In the genomic region with DNA sequence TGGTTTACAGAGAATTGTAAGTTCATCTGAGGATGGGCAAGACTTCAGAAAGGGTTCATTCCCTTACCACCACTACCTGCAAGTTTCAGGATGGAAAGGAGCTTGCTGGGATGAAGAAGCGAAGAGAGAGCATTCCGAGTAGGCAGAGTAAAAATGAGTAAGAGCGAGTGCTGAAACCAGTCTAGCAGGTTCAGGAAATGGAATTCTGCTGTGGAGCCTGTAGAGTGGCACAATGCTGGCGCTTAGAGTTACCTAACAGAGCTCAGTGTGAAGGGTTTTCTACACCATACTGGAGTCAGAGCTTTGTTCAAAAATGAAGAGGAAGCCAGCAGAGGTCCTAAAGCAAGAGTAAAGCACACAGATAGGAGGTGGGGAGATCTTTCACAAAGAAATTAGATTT, we compare ENCODE assay signal across 1 cellular context.
TF ChIP-seq lines count a peak whose summit lies in the region.

No MANE protein-coding gene starts in this region.

TF ChIP-seq in H1, 55 proteins besides CTCF, POLR2A, EP300 and RAD21 (continued from another document):
- TF ChIP-seq, protein P1, sequence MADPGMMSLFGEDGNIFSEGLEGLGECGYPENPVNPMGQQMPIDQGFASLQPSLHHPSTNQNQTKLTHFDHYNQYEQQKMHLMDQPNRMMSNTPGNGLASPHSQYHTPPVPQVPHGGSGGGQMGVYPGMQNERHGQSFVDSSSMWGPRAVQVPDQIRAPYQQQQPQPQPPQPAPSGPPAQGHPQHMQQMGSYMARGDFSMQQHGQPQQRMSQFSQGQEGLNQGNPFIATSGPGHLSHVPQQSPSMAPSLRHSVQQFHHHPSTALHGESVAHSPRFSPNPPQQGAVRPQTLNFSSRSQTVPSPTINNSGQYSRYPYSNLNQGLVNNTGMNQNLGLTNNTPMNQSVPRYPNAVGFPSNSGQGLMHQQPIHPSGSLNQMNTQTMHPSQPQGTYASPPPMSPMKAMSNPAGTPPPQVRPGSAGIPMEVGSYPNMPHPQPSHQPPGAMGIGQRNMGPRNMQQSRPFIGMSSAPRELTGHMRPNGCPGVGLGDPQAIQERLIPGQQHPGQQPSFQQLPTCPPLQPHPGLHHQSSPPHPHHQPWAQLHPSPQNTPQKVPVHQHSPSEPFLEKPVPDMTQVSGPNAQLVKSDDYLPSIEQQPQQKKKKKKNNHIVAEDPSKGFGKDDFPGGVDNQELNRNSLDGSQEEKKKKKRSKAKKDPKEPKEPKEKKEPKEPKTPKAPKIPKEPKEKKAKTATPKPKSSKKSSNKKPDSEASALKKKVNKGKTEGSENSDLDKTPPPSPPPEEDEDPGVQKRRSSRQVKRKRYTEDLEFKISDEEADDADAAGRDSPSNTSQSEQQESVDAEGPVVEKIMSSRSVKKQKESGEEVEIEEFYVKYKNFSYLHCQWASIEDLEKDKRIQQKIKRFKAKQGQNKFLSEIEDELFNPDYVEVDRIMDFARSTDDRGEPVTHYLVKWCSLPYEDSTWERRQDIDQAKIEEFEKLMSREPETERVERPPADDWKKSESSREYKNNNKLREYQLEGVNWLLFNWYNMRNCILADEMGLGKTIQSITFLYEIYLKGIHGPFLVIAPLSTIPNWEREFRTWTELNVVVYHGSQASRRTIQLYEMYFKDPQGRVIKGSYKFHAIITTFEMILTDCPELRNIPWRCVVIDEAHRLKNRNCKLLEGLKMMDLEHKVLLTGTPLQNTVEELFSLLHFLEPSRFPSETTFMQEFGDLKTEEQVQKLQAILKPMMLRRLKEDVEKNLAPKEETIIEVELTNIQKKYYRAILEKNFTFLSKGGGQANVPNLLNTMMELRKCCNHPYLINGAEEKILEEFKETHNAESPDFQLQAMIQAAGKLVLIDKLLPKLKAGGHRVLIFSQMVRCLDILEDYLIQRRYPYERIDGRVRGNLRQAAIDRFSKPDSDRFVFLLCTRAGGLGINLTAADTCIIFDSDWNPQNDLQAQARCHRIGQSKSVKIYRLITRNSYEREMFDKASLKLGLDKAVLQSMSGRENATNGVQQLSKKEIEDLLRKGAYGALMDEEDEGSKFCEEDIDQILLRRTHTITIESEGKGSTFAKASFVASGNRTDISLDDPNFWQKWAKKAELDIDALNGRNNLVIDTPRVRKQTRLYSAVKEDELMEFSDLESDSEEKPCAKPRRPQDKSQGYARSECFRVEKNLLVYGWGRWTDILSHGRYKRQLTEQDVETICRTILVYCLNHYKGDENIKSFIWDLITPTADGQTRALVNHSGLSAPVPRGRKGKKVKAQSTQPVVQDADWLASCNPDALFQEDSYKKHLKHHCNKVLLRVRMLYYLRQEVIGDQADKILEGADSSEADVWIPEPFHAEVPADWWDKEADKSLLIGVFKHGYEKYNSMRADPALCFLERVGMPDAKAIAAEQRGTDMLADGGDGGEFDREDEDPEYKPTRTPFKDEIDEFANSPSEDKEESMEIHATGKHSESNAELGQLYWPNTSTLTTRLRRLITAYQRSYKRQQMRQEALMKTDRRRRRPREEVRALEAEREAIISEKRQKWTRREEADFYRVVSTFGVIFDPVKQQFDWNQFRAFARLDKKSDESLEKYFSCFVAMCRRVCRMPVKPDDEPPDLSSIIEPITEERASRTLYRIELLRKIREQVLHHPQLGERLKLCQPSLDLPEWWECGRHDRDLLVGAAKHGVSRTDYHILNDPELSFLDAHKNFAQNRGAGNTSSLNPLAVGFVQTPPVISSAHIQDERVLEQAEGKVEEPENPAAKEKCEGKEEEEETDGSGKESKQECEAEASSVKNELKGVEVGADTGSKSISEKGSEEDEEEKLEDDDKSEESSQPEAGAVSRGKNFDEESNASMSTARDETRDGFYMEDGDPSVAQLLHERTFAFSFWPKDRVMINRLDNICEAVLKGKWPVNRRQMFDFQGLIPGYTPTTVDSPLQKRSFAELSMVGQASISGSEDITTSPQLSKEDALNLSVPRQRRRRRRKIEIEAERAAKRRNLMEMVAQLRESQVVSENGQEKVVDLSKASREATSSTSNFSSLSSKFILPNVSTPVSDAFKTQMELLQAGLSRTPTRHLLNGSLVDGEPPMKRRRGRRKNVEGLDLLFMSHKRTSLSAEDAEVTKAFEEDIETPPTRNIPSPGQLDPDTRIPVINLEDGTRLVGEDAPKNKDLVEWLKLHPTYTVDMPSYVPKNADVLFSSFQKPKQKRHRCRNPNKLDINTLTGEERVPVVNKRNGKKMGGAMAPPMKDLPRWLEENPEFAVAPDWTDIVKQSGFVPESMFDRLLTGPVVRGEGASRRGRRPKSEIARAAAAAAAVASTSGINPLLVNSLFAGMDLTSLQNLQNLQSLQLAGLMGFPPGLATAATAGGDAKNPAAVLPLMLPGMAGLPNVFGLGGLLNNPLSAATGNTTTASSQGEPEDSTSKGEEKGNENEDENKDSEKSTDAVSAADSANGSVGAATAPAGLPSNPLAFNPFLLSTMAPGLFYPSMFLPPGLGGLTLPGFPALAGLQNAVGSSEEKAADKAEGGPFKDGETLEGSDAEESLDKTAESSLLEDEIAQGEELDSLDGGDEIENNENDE (IDR thresholded peaks at IDR 0.05; ENCODE audit: insufficient replicate concordance, low read length) = no peak
- no peak for TF ChIP-seq KDM4A (IDR thresholded peaks at IDR 0.05; ENCODE audit: low read depth, low read length, severe bottlenecking)
- no peak for TF ChIP-seq EGR1 (IDR thresholded peaks at IDR 0.05; ENCODE audit: borderline replicate concordance, low read depth, low read length)
- no peak for TF ChIP-seq POU5F1 (IDR thresholded peaks at IDR 0.05; ENCODE audit: low read depth, low read length)
- TF ChIP-seq SAP30 (IDR thresholded peaks at IDR 0.05; ENCODE audit: insufficient read depth, insufficient replicate concordance, low read length) = no peak
- no peak for TF ChIP-seq FOSL1 (IDR thresholded peaks at IDR 0.05; ENCODE audit: insufficient read depth, low read depth, low read length)
- TF ChIP-seq SIRT6 (IDR thresholded peaks at IDR 0.05; ENCODE audit: low read length) = no peak
- TF ChIP-seq NANOG (IDR thresholded peaks at IDR 0.05; ENCODE audit: insufficient read depth, low read depth, low read length, poor library complexity, severe bottlenecking) = no peak
- no peak for TF ChIP-seq NRF1 (IDR thresholded peaks at IDR 0.05; ENCODE audit: low read depth, low read length)
- TF ChIP-seq ASH2L (IDR thresholded peaks at IDR 0.05; ENCODE audit: low read length) = no peak
- TF ChIP-seq SP1 (IDR thresholded peaks at IDR 0.05; ENCODE audit: low read depth, low read length) = peak; percentile 75
- TF ChIP-seq TEAD4 (IDR thresholded peaks at IDR 0.05; ENCODE audit: low read depth, low read length) = peak; percentile 58; the same call in 1 of the 2 replicates
- TF ChIP-seq MAFK (IDR thresholded peaks at IDR 0.05; ENCODE audit: low read depth, low read length) = no peak
- TF ChIP-seq RFX5 (IDR thresholded peaks at IDR 0.05; ENCODE audit: borderline replicate concordance, low read depth, low read length) = no peak
- no peak for TF ChIP-seq SIN3A (conservative IDR thresholded peaks at IDR 0.05 in 1 of 2, IDR thresholded peaks at IDR 0.05 in 1 of 2; ENCODE audit: low read depth in 1 of 2, low read length in 2 of 2)
- TF ChIP-seq RBBP5 (IDR thresholded peaks at IDR 0.05; ENCODE audit: borderline replicate concordance, low read depth, low read length) = peak; percentile 62; the same call in 1 of the 2 replicates
- TF ChIP-seq SRF (IDR thresholded peaks at IDR 0.05; ENCODE audit: low read depth, low read length) = no peak
- TF ChIP-seq RXRA (IDR thresholded peaks at IDR 0.05; ENCODE audit: insufficient read depth, low read depth, low read length) = no peak
- no peak for TF ChIP-seq CREB1 (IDR thresholded peaks at IDR 0.05)
- TF ChIP-seq HDAC2 (IDR thresholded peaks at IDR 0.05; ENCODE audit: borderline replicate concordance in 1 of 2, low read depth in 2 of 2, low read length in 2 of 2) = no peak
- TF ChIP-seq YY1 (IDR thresholded peaks at IDR 0.05; ENCODE audit: low read depth, low read length) = 0 out of 2 replicates have a peak, but pooled peaks have one; percentile 34
- TF ChIP-seq, protein P2, sequence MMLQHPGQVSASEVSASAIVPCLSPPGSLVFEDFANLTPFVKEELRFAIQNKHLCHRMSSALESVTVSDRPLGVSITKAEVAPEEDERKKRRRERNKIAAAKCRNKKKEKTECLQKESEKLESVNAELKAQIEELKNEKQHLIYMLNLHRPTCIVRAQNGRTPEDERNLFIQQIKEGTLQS (IDR thresholded peaks at IDR 0.05; ENCODE audit: insufficient read depth, low read depth, low read length) = no peak
- TF ChIP-seq CEBPB (IDR thresholded peaks at IDR 0.05; ENCODE audit: low read depth, low read length) = no peak
- no peak for TF ChIP-seq SIX5 (IDR thresholded peaks at IDR 0.05; ENCODE audit: low read depth, low read length)
- TF ChIP-seq SUZ12 (IDR thresholded peaks at IDR 0.05; ENCODE audit: low read length) = no peak
- TF ChIP-seq TAF1 (IDR thresholded peaks at IDR 0.05; ENCODE audit: low read depth, low read length) = no peak
- TF ChIP-seq BCL11A (IDR thresholded peaks at IDR 0.05; ENCODE audit: low read depth in 2 of 2, low read length in 2 of 2) = peak in 1 of 2 experiments; percentile 23
- no peak for TF ChIP-seq RNF2 (IDR thresholded peaks at IDR 0.05; ENCODE audit: borderline replicate concordance, low read depth, low read length, missing control alignments, poor library complexity, severe bottlenecking)
